8 cellular contexts compared by ENCODE assay signal in genomic region chrX:51420610-51421009, GRCh38.
DNase-seq lines count a peak whose midpoint lies in the region; ATAC-seq and TF ChIP-seq lines count a peak whose summit lies in the region.

No MANE protein-coding gene starts in this region.

- no peak overlapping the region for H3K27ac ChIP-seq in MM.1S (ENCODE audit: low read length)
- no peak overlapping the region for H3K27ac ChIP-seq in thyroid gland

- 0 out of 2 replicates have a peak overlapping the region, but pooled peaks have one; percentile 27 for H2AFZ ChIP-seq in MM.1S (ENCODE audit: low read length)

- no peaks in the 10 kb centered on the region for H3F3A ChIP-seq in MM.1S (ENCODE audit: insufficient read depth, low read length)

- POLR2A ChIA-PET in AG04449 (lab: Yijun Ruan, JAX): no interaction called here

- DNase-seq in AG04449 (ENCODE audit: low read depth, low spot score) (no peak), DMS114 treated with DMSO at 0.1 percent for 48 hours (lab: John Stamatoyannopoulos, UW; ENCODE audit: unreplicated experiment) (peak; percentile 44), MM.1S (peak; percentile 46), amniotic epithelial cell (ENCODE audit: low read depth) (peak; percentile 21), iris pigment epithelial cell (ENCODE audit: low read depth) (peak; percentile 52), thyroid gland (peak in 1 of 2 donors; percentile 4), KG1 (lab: John Stamatoyannopoulos, UW) (no peak)

- CTCF ChIA-PET in AG04449 (lab: Yijun Ruan, JAX): interaction anchor here (1.0 to 2.7 kb wide), 4 partner anchors 10 to 85 kb away, joined by 3 to 10 read pairs (median 4); no protein-coding TSS in a partner anchor

- ATAC-seq in HG02852 (IDR thresholded peaks at IDR 0.05; ENCODE audit: unreplicated experiment): no peak

- no peaks in the 10 kb centered on the region for H4K20me1 ChIP-seq in MM.1S (ENCODE audit: insufficient read depth, low read length)

- intact Hi-C loops in thyroid gland (cut with DNase I): loop anchor here (10.0 kb wide), 1 partner anchor 86 kb away; the partner anchor contains the start of gene NUDT10

- H3K9me3 ChIP-seq in MM.1S (replicated peaks; ENCODE audit: insufficient read depth, low read length) (no peaks in the 10 kb centered on the region), thyroid gland (no peaks in the 10 kb centered on the region)

- H3K9ac ChIP-seq in MM.1S (ENCODE audit: low read length): no peak overlapping the region

- H3K79me2 ChIP-seq in MM.1S (ENCODE audit: low read length): no peaks in the 10 kb centered on the region

- no peaks in the 10 kb centered on the region for H3K9me2 ChIP-seq in MM.1S (replicated peaks; ENCODE audit: insufficient read depth, low read length)

- H3K36me3 ChIP-seq in MM.1S (replicated peaks; ENCODE audit: insufficient read depth, low read length) (no peaks in the 10 kb centered on the region), thyroid gland (no peaks in the 10 kb centered on the region)

- WGBS in thyroid gland, 2 donors: 6 to 8% methylated on average over 5 of the region's 5 CpGs

- H3K4me3 ChIP-seq in AG04449 (ENCODE audit: low read depth, low read length) (no peak overlapping the region), MM.1S (ENCODE audit: low read length) (no peak overlapping the region), thyroid gland (replicated peaks in 1 of 3) (no peak overlapping the region)

- no peaks in the 10 kb centered on the region for H3K4me1 ChIP-seq in MM.1S (ENCODE audit: low read length)
- H3K4me1 ChIP-seq in thyroid gland: no peaks in the 10 kb centered on the region

- TF ChIP-seq CTCF in AG04449 (IDR thresholded peaks at IDR 0.05; ENCODE audit: insufficient read depth, low read length, missing control alignments): peak; percentile 48
- TF ChIP-seq CTCF in MM.1S (IDR thresholded peaks at IDR 0.05; ENCODE audit: low read length): peak; percentile 68
- peak; percentile 25 to 55 (median 42) for TF ChIP-seq CTCF in thyroid gland (IDR thresholded peaks at IDR 0.05)

- H3K27me3 ChIP-seq in MM.1S (replicated peaks; ENCODE audit: insufficient read depth, low read length): no peaks in the 10 kb centered on the region
- H3K27me3 ChIP-seq in thyroid gland: no peaks in the 10 kb centered on the region

- no peak for TF ChIP-seq POLR2A in thyroid gland (IDR thresholded peaks at IDR 0.05)

- H3K4me2 ChIP-seq in MM.1S (ENCODE audit: low read depth, low read length): no peak overlapping the region

Comparison
In these comparisons a context has a peak if more than half of its experiments do, and no peak if none do; other contexts are left out.
1. DNase-seq: peak in DMS114 treated with DMSO at 0.1 percent for 48 hours (single experiment), MM.1S (single experiment), amniotic epithelial cell (single experiment) and iris pigment epithelial cell (single experiment); none in AG04449 (single experiment) and KG1 (single experiment).
2. Peak in every context shown above with its lines, with median percentiles within 50 percentile points of each other: CTCF ChIP-seq.